Comparison of ENCODE assay signal across 8 cellular contexts in the genomic region with DNA sequence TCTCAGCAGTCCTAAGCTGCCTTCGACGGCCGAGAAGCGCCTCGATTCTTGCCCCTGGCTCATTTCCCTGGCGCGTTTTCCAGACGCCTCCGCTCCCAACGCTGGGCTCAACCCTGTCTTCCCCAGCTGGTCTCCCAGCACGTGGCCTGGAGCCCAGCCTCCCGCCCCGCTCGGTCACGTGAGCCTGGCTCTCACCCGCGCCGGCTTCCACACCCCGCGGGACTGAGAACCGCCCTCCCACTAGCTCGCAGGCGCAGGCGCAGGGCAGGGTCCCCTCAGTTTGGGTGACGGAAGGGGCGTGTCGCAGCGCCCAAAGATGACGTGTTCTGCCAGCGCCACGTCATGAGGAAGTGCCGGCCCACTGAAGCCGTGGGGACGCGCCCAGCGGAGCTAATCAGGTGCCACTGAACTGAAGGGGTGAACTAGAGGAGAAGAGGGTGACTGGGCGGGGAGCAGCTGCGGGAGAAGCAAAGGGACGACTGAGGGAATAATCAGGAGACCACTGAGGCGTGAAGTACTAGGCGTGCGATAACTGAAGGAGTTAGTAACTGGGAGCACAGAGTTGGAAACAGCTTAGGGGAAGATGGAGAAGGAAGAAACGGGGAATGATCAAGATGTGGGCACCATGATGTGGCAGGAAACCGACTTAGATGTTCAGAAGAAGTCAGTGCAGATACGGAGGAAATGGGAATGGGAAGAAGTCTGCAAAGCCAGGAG. TPM values are rescaled to one million over a fixed set of nuclear protein-coding genes. Genes with fewer than 3 reads are reported as not detected.
DNase-seq lines count a peak whose midpoint lies in the region; ATAC-seq and TF ChIP-seq lines count a peak whose summit lies in the region.

DHDDS (plus strand) TSS at position 343 of the 717 bp plus-strand sequence. CDS start 625 bp downstream, outside the sequence.

- peaks cover 2% of the 10 kb centered on the region for H3K79me2 ChIP-seq in trophoblast cell (ENCODE audit: control insufficient read depth, insufficient read depth, low read length, poor library complexity)

- TF ChIP-seq POLR2A in transverse colon (IDR thresholded peaks at IDR 0.05), result peak; percentile 97

- H3K4me1 ChIP-seq in trophoblast cell (ENCODE audit: control insufficient read depth in 1 of 2, insufficient read depth in 2 of 2, low read length in 2 of 2), result no peaks in the 10 kb centered on the region
- peaks cover 4 to 30% (median 26%) of the 10 kb centered on the region in 4 donors for H3K4me1 ChIP-seq in transverse colon

- H3K4me2 ChIP-seq in trophoblast cell (ENCODE audit: low read length), result peak within 1 kb of the TSS; percentile 93

- intact Hi-C loops in Right ventricle myocardium inferior (cut with DNase I) (no loop called here), transverse colon (cut with DNase I; ENCODE audit: low total_unique reads) (no loop called here)

- peak within 1 kb of the TSS; percentile 92 for H3K27ac Mint-ChIP-seq in activated naive CD8-positive, alpha-beta T cell treated with anti-CD3 and anti-CD28 coated beads, Interleukin-2, amount 50 U/mL, for 24 hours

- DNase-seq in GM12865 (ENCODE audit: low read depth) (peak; percentile 98), NCI-H1417 treated with DMSO at 0.1 percent for 48 hours (lab: John Stamatoyannopoulos, UW) (peak; percentile 91), SW480 (ENCODE audit: low spot score) (peak; percentile 95), Right ventricle myocardium inferior (ENCODE audit: missing footprints) (peak; percentile 100), trophoblast cell (peak; percentile 99), transverse colon (peak; percentile 99)
- DNase-seq in activated naive CD8-positive, alpha-beta T cell treated with anti-CD3 and anti-CD28 coated beads, Interleukin-2, amount 50 U/mL, for 24 hours, result peak; percentile 98

- no peaks in the 10 kb centered on the region for H3K9me3 ChIP-seq in trophoblast cell (ENCODE audit: insufficient read depth, low read depth, low read length)
- H3K9me3 ChIP-seq in transverse colon, result no peaks in the 10 kb centered on the region

- H4K8ac ChIP-seq in trophoblast cell (ENCODE audit: low read depth, low read length), result peak within 1 kb of the TSS; percentile 83

- TF ChIP-seq CTCF in GM12865 (IDR thresholded peaks at IDR 0.05; ENCODE audit: insufficient read depth, low read depth, low read length, missing control alignments) (no peak), transverse colon (IDR thresholded peaks at IDR 0.05) (no peak)

- H3K4me3 ChIP-seq in GM12865 (ENCODE audit: low read depth, low read length) (peak within 1 kb of the TSS; percentile 85), trophoblast cell (ENCODE audit: low read depth, low read length) (peak within 1 kb of the TSS; percentile 83), transverse colon (peak within 1 kb of the TSS; percentile 37 to 87 (median 68))

- H3K9me3 Mint-ChIP-seq in activated naive CD8-positive, alpha-beta T cell treated with anti-CD3 and anti-CD28 coated beads, Interleukin-2, amount 50 U/mL, for 24 hours, result no peaks in the 10 kb centered on the region

- peak within 1 kb of the TSS; percentile 98 for H3K4me3 Mint-ChIP-seq in activated naive CD8-positive, alpha-beta T cell treated with anti-CD3 and anti-CD28 coated beads, Interleukin-2, amount 50 U/mL, for 24 hours

- H2BK12ac ChIP-seq in trophoblast cell (ENCODE audit: low read length), result no peak within 1 kb of the TSS

- no peak within 1 kb of the TSS for H3K4ac ChIP-seq in trophoblast cell (ENCODE audit: low read depth, low read length)

- peaks cover 18 to 22% of the 10 kb centered on the region in 2 experiments for H3K36me3 ChIP-seq in trophoblast cell (ENCODE audit: control insufficient read depth in 1 of 2, insufficient read depth in 2 of 2, low read length in 2 of 2)
- H3K36me3 ChIP-seq in transverse colon, result peaks cover 0 to 11% (median 5%) of the 10 kb centered on the region in 4 donors

- H3K18ac ChIP-seq in trophoblast cell (ENCODE audit: low read length), result peak within 1 kb of the TSS; percentile 55

- no peak within 1 kb of the TSS for H3K23ac ChIP-seq in trophoblast cell (ENCODE audit: low read length)

- peaks cover 33% of the 10 kb centered on the region for H3K4me1 Mint-ChIP-seq in activated naive CD8-positive, alpha-beta T cell treated with anti-CD3 and anti-CD28 coated beads, Interleukin-2, amount 50 U/mL, for 24 hours

- peak within 1 kb of the TSS; percentile 45 for H2BK5ac ChIP-seq in trophoblast cell (ENCODE audit: low read depth, low read length, poor library complexity)

- H3K9ac ChIP-seq in trophoblast cell (ENCODE audit: low read length), result peak within 1 kb of the TSS; percentile 82

- H3K79me1 ChIP-seq in trophoblast cell (ENCODE audit: low read length), result no peaks in the 10 kb centered on the region

- ATAC-seq in HG02763 (IDR thresholded peaks at IDR 0.05; ENCODE audit: unreplicated experiment), result peak; percentile 95
- peak; percentile 97 for ATAC-seq in activated naive CD8-positive, alpha-beta T cell treated with anti-CD3 and anti-CD28 coated beads, Interleukin-2, amount 50 U/mL, for 24 hours
- ATAC-seq in Right ventricle myocardium inferior, result peak; percentile 100

- peak within 1 kb of the TSS; percentile 25 for H3K14ac ChIP-seq in trophoblast cell (ENCODE audit: low read length)

- H2AK5ac ChIP-seq in trophoblast cell (ENCODE audit: low read length), result no peak within 1 kb of the TSS

- H4K91ac ChIP-seq in trophoblast cell (ENCODE audit: low read depth, low read length), result peak within 1 kb of the TSS; percentile 36

- peak within 1 kb of the TSS; percentile 50 for H4K12ac ChIP-seq in trophoblast cell (ENCODE audit: low read depth, low read length)

- no peak for TF ChIP-seq EP300 in transverse colon (IDR thresholded peaks at IDR 0.05; ENCODE audit: low read depth)

- H3K27me3 ChIP-seq in trophoblast cell (ENCODE audit: insufficient read depth, low read length) (no peaks in the 10 kb centered on the region), transverse colon (no peaks in the 10 kb centered on the region)

- in situ Hi-C loops in transverse colon (cut with MboI; ENCODE audit: low pct_ligation_motif_present in 1 of 4, low pct_unique_long_range_greater_than_20kb in 1 of 4, low sequenced_read_pairs in 3 of 4), result no loop called here

- peak within 1 kb of the TSS; percentile 57 for H2BK120ac ChIP-seq in trophoblast cell (ENCODE audit: insufficient read depth, low read length, poor library complexity)

- H3K27me3 Mint-ChIP-seq in activated naive CD8-positive, alpha-beta T cell treated with anti-CD3 and anti-CD28 coated beads, Interleukin-2, amount 50 U/mL, for 24 hours, result no peaks in the 10 kb centered on the region

- no CpG with 5 or more reads among the region's 45 CpGs for WGBS in trophoblast cell (ENCODE audit: extremely low coverage, insufficient coverage, insufficient read length)
- WGBS in transverse colon (ENCODE audit: low coverage in 1 of 2), 2 donors, result 0% methylated on average over 3 to 45 of the region's 45 CpGs

- H2AFZ ChIP-seq in trophoblast cell (ENCODE audit: insufficient read depth, low read length, poor library complexity), result peak within 1 kb of the TSS; percentile 51

- peak within 1 kb of the TSS; percentile 84 for H3K27ac ChIP-seq in trophoblast cell (ENCODE audit: low read depth, low read length)
- peak within 1 kb of the TSS; percentile 84 to 97 (median 90) for H3K27ac ChIP-seq in transverse colon

- H3K36me3 Mint-ChIP-seq in activated naive CD8-positive, alpha-beta T cell treated with anti-CD3 and anti-CD28 coated beads, Interleukin-2, amount 50 U/mL, for 24 hours (ENCODE audit: low read depth), result peaks cover 8% of the 10 kb centered on the region

RNA-seq across cellular contexts. Expression of gene DHDDS, which starts in this region (rescaled TPM):
- total RNA-seq in Right ventricle myocardium inferior (25.7 TPM), transverse colon (100 to 1,000 TPM in 3 of 4 donors, 10 to 100 TPM in 1; 83.4 to 204 (median 131) TPM)
- 46.2 and 49.7 TPM in 2 replicates for polyA plus RNA-seq in trophoblast cell (2013)

Comparison
In these comparisons a context has a peak if more than half of its experiments do, and no peak if none do; other contexts are left out.
1. Peak in every context shown above with its lines: DNase-seq, ATAC-seq, H3K4me3 ChIP-seq and H3K27ac ChIP-seq.